Comparison of ENCODE assay signal across 15 cellular contexts in genomic region chr9:14111670-14112069, GRCh38.
"Had no signal": no experiment of that assay in that cellular context is flagged by ENCODE, and none has a peak within 500 bp of the region (broad histone marks: within the 10 kb centered on the region; RNA-seq: fewer than 3 reads in every experiment).

No MANE protein-coding gene starts in this region.

- DNase-seq: activated CD4-positive, alpha-beta T cell treated with anti-CD3 and anti-CD28 coated beads for 1 hour; activated CD4-positive, alpha-beta T cell treated with anti-CD3 and anti-CD28 coated beads, Interleukin-2, amount 50 U/mL, for 48 hours; activated gamma-delta T cell; activated naive CD8-positive, alpha-beta T cell treated with anti-CD3 and anti-CD28 coated beads, Interleukin-2, amount 10 ng/mL, durations not matched to agents 7 days and 5 days; activated T-cell treated with anti-CD3 and anti-CD28 coated beads, Interleukin-2, amount 50 U/mL, for 48 hours; aorta; cortex of kidney; naive B cell; T-helper 9 cell had no signal

- H2AFZ ChIP-seq: hepatocyte had no signal

- ATAC-seq: stimulated activated memory B cell treated with anti-CD40 and anti-IgM and Interleukin-4, amounts not matched to agents 10 μg/mL and 1 μg/mL and 100 μg/mL, for 72 hours had no signal

- H3K4me1 ChIP-seq: right atrium auricular region, tibial nerve had no signal

- H3K4me3 ChIP-seq: esophagus muscularis mucosa, hepatocyte, right atrium auricular region, smooth muscle cell, tibial nerve had no signal

- H3K27me3 ChIP-seq: esophagus muscularis mucosa, hepatocyte, right atrium auricular region, tibial nerve had no signal

- H3K9me3 ChIP-seq: esophagus muscularis mucosa, right atrium auricular region, tibial nerve had no signal

- H3K4me2 ChIP-seq: hepatocyte, smooth muscle cell had no signal

- H3K27ac ChIP-seq: esophagus muscularis mucosa, hepatocyte, right atrium auricular region, tibial nerve had no signal
